Comparison of ENCODE assay signal across 7 cellular contexts in genomic region chr20:5099909-5100308, GRCh38. TPM values are rescaled to one million over a fixed set of nuclear protein-coding genes. Genes with fewer than 3 reads are reported as not detected.
DNase-seq lines count a peak whose midpoint lies in the region; ATAC-seq, FAIRE-seq and TF ChIP-seq lines count a peak whose summit lies in the region.
"Not testable (repeated sequence)": the region's sequence is repeated elsewhere in the genome, so short reads cannot be mapped to it uniquely, and the experiment has no call there.

No MANE protein-coding gene starts in this region.

- peaks cover 94% of the 10 kb centered on the region for H3K36me3 Mint-ChIP-seq in dendritic cell treated with granulocyte-macrophage colony-stimulating factor and Interleukin-4, amounts not matched to agents 40 ng/mL and 50 ng/mL, for 4 days (ENCODE audit: low read depth)
- peaks cover 56% of the 10 kb centered on the region for H3K36me3 Mint-ChIP-seq in stimulated activated memory B cell treated with anti-CD40 and anti-IgM and Interleukin-4, amounts not matched to agents 10 μg/mL and 1 μg/mL and 100 μg/mL, for 72 hours

- not testable (repeated sequence) for H3K27ac ChIP-seq in OCI-LY7 (ENCODE audit: low read depth, low read length, poor library complexity, severe bottlenecking); Panc1 (ENCODE audit: low read length); GM12878 (ENCODE audit: control insufficient read depth, insufficient read depth); HepG2 (ENCODE audit: extremely low read length, insufficient read depth, low read length)

- H3K36me3 ChIP-seq in OCI-LY7 (ENCODE audit: insufficient read depth, low read length) = peaks cover 66% of the 10 kb centered on the region
- not testable (repeated sequence) for H3K36me3 ChIP-seq in Panc1 (ENCODE audit: control insufficient read depth, insufficient read depth, low read length); GM12878 (ENCODE audit: control insufficient read depth in 2 of 2, insufficient read depth in 2 of 2, low read length in 1 of 2)
- peaks cover 17 to 77% of the 10 kb centered on the region in 2 experiments for H3K36me3 ChIP-seq in HepG2 (replicated peaks in 1 of 2; ENCODE audit: control insufficient read depth in 1 of 2, insufficient read depth in 2 of 2, low read length in 2 of 2)

- not testable (repeated sequence) for H3K4me3 ChIP-seq in OCI-LY7 (ENCODE audit: low read depth, low read length, poor library complexity, severe bottlenecking); Panc1 (ENCODE audit: low read depth in 2 of 2, low read length in 2 of 2); GM12878; HepG2 (replicated peaks in 1 of 3; ENCODE audit: insufficient read depth in 1 of 3, low read depth in 2 of 3, low read length in 3 of 3)

- peak overlapping the region; percentile 43 for H3K27ac Mint-ChIP-seq in dendritic cell treated with granulocyte-macrophage colony-stimulating factor and Interleukin-4, amounts not matched to agents 40 ng/mL and 50 ng/mL, for 4 days
- H3K27ac Mint-ChIP-seq in stimulated activated memory B cell treated with anti-CD40 and anti-IgM and Interleukin-4, amounts not matched to agents 10 μg/mL and 1 μg/mL and 100 μg/mL, for 72 hours = peak overlapping the region; percentile 8

- H3K9ac ChIP-seq in GM12878 (ENCODE audit: control insufficient read depth, insufficient read depth, low read length); HepG2 (ENCODE audit: insufficient read depth, low read depth, low read length): not testable (repeated sequence)

- WGBS in GM12878 (ENCODE audit: insufficient coverage, insufficient replicate concordance, low lambda C conversion rate, missing lambda C conversion rate) = 94% methylated on average over 3 of the region's 3 CpGs
- 92% methylated on average over 3 of the region's 3 CpGs for WGBS in HepG2 (ENCODE audit: low lambda C conversion rate)

- POLR2A ChIA-PET in OCI-LY7 (lab: Charles Lee); Panc1 (lab: Charles Lee): not testable (repeated sequence)
- POLR2A ChIA-PET in GM12878 (lab: Charles Lee) (interaction anchor here (0.9 kb wide), 1 partner anchor 145 kb away, joined by 3 read pairs; no protein-coding TSS in a partner anchor), HepG2 (lab: Yijun Ruan, JAX) (interaction anchor here (0.7 kb wide), 1 partner anchor 35 kb away, joined by 3 read pairs; no protein-coding TSS in a partner anchor)

- not testable (repeated sequence) for H3K27me3 ChIP-seq in Panc1 (ENCODE audit: control insufficient read depth, insufficient read depth, low read length); GM12878 (replicated peaks in 1 of 2; ENCODE audit: control insufficient read depth in 2 of 2, insufficient read depth in 2 of 2, low read length in 1 of 2); HepG2 (ENCODE audit: control insufficient read depth in 1 of 2, insufficient read depth in 2 of 2, low read length in 2 of 2)

- SMC1A ChIA-PET in GM12878 (lab: Charles Lee; ENCODE audit: uncharacterized antibody, unreplicated experiment) = interaction anchor here (0.8 to 6.7 kb wide), 33 partner anchors 9 to 266 kb away, joined by 3 to 79 read pairs (median 8); no protein-coding TSS in a partner anchor

- in situ Hi-C loops in Panc1 (cut with HindIII; ENCODE audit: low pct_unique_long_range_greater_than_20kb, low sequenced_read_pairs) = not testable (repeated sequence)
- in situ Hi-C loops in GM12878 (cut with MboI) = loop anchor here (5.0 kb wide), 2 partner anchors 103 to 498 kb away; no protein-coding TSS in a partner anchor
- in situ Hi-C loops in HepG2 (cut with HindIII; ENCODE audit: extremely low pct_ligation_motif_present, low pct_unique_long_range_greater_than_20kb) = loop anchor here (10.0 kb wide), 2 partner anchors 105 to 495 kb away; no protein-coding TSS in a partner anchor

- not testable (repeated sequence) for H2AFZ ChIP-seq in OCI-LY7 (ENCODE audit: low read length); GM12878 (ENCODE audit: control insufficient read depth, low read depth, low read length); HepG2 (ENCODE audit: low read length)

- RAD21 ChIA-PET in GM12878 (lab: Charles Lee; ENCODE audit: unreplicated experiment) = interaction anchor here (0.9 to 5.0 kb wide), 23 partner anchors 9 to 374 kb away, joined by 3 to 54 read pairs (median 7); partner anchors contain the start of gene CDS2

- not testable (repeated sequence) for TF ChIP-seq EP300 in GM12878 (IDR thresholded peaks at IDR 0.05; ENCODE audit: borderline replicate concordance in 1 of 2, control insufficient read depth in 1 of 2, low read depth in 2 of 2, low read length in 2 of 2); HepG2 (IDR thresholded peaks at IDR 0.05; ENCODE audit: low read depth in 2 of 2, low read length in 2 of 2); HepG2 (CRISPR knock-in tag; IDR thresholded peaks at IDR 0.05; ENCODE audit: borderline replicate concordance)

- TF ChIP-seq RAD21 in GM12878 (IDR thresholded peaks at IDR 0.05; ENCODE audit: insufficient read depth, low read depth, low read length); HepG2 (CRISPR knock-in tag; IDR thresholded peaks at IDR 0.05): not testable (repeated sequence)

- H3K4me1 Mint-ChIP-seq in dendritic cell treated with granulocyte-macrophage colony-stimulating factor and Interleukin-4, amounts not matched to agents 40 ng/mL and 50 ng/mL, for 4 days (ENCODE audit: low read depth) = peaks cover 33% of the 10 kb centered on the region
- H3K4me1 Mint-ChIP-seq in stimulated activated memory B cell treated with anti-CD40 and anti-IgM and Interleukin-4, amounts not matched to agents 10 μg/mL and 1 μg/mL and 100 μg/mL, for 72 hours = peaks cover 23% of the 10 kb centered on the region

- not testable (repeated sequence) for H3K9me2 ChIP-seq in OCI-LY7 (ENCODE audit: insufficient read depth, low read length)

- H3K4me2 ChIP-seq in OCI-LY7 (ENCODE audit: low read length); GM12878 (ENCODE audit: control insufficient read depth, insufficient read depth); HepG2 (ENCODE audit: low read depth, low read length): not testable (repeated sequence)

- intact Hi-C loops in OCI-LY7 (cut with micrococcal nuclease; ENCODE audit: unreplicated experiment) (loop anchor here (2.0 to 5.0 kb wide), 4 partner anchors 43 to 493 kb away; no protein-coding TSS in a partner anchor), Panc1 (cut with micrococcal nuclease; ENCODE audit: unreplicated experiment) (loop anchor here (5.0 kb wide), 1 partner anchor 493 kb away; no protein-coding TSS in a partner anchor), GM12878 (cut with micrococcal nuclease; ENCODE audit: unreplicated experiment) (loop anchor here (1.0 to 5.0 kb wide), 5 partner anchors 44 to 493 kb away; no protein-coding TSS in a partner anchor), HepG2 (cut with micrococcal nuclease; ENCODE audit: unreplicated experiment) (loop anchor here (1.0 to 2.0 kb wide), 4 partner anchors 44 to 493 kb away; no protein-coding TSS in a partner anchor)
- intact Hi-C loops in dendritic cell treated with granulocyte-macrophage colony-stimulating factor and Interleukin-4, amounts not matched to agents 40 ng/mL and 50 ng/mL, for 4 days (cut with micrococcal nuclease) = loop anchor here (5.0 kb wide), 2 partner anchors 98 to 143 kb away; partner anchors contain the start of gene SLC23A2

- H3K9me3 Mint-ChIP-seq in dendritic cell treated with granulocyte-macrophage colony-stimulating factor and Interleukin-4, amounts not matched to agents 40 ng/mL and 50 ng/mL, for 4 days; stimulated activated memory B cell treated with anti-CD40 and anti-IgM and Interleukin-4, amounts not matched to agents 10 μg/mL and 1 μg/mL and 100 μg/mL, for 72 hours: not testable (repeated sequence)

- not testable (repeated sequence) for TF ChIP-seq POLR2A in GM12892 (IDR thresholded peaks at IDR 0.05; ENCODE audit: low read depth, low read length); GM12878 (IDR thresholded peaks at IDR 0.05; ENCODE audit: low read depth, low read length); HepG2 (IDR thresholded peaks at IDR 0.05; ENCODE audit: insufficient read depth in 1 of 2, low read depth in 2 of 2, low read length in 2 of 2)

- CTCF ChIA-PET in OCI-LY7 (lab: Charles Lee; ENCODE audit: unreplicated experiment); Panc1 (lab: Charles Lee); HepG2 (lab: Yijun Ruan, JAX; ENCODE audit: low intra/inter-chr PET ratio, low total read pairs): not testable (repeated sequence)
- CTCF ChIA-PET in GM12878 (lab: Yijun Ruan, JAX) = interaction anchor here (0.9 to 5.4 kb wide), 41 partner anchors 8 to 494 kb away, joined by 3 to 104 read pairs (median 7); no protein-coding TSS in a partner anchor

- H3K79me2 ChIP-seq in OCI-LY7 (ENCODE audit: insufficient read depth, low read depth, low read length); GM12878 (ENCODE audit: control insufficient read depth, insufficient read depth, low read length); HepG2 (ENCODE audit: insufficient read depth, low read length): not testable (repeated sequence)

- H3K9me3 ChIP-seq in OCI-LY7 (ENCODE audit: low read length); Panc1 (ENCODE audit: control insufficient read depth, insufficient read depth, low read depth, low read length); GM12878 (replicated peaks; ENCODE audit: control insufficient read depth, insufficient read depth, low read length); HepG2 (ENCODE audit: low read length): not testable (repeated sequence)

- FAIRE-seq in GM12892 (lab: Jason Lieb, UNC) = peak; percentile 87
- FAIRE-seq in GM12878 (lab: Jason Lieb, UNC) = not testable (repeated sequence)
- FAIRE-seq in HepG2 (lab: Jason Lieb, UNC) = peak; percentile 8

- ATAC-seq in Panc1; GM12878; HepG2; stimulated activated memory B cell treated with anti-CD40 and anti-IgM and Interleukin-4, amounts not matched to agents 10 μg/mL and 1 μg/mL and 100 μg/mL, for 72 hours: not testable (repeated sequence)

- H4K20me1 ChIP-seq in OCI-LY7 (ENCODE audit: insufficient read depth, low read length); GM12878 (ENCODE audit: control insufficient read depth, insufficient read depth); HepG2 (ENCODE audit: insufficient read depth, low read length): not testable (repeated sequence)

- H3K4me1 ChIP-seq in OCI-LY7 (ENCODE audit: insufficient read depth, low read length, poor library complexity, severe bottlenecking); Panc1 (ENCODE audit: control insufficient read depth, insufficient read depth, low read length); GM12878 (ENCODE audit: control insufficient read depth, insufficient read depth, low read length); HepG2 (ENCODE audit: insufficient read depth, low read length): not testable (repeated sequence)

- BruUV-seq in OCI-LY7 (replicated peaks; lab: Mats Ljungman, UMichigan) (TSS peak; percentile 62), Panc1 (replicated peaks; lab: Mats Ljungman, UMichigan) (TSS peak; percentile 49), GM12878 (replicated peaks; lab: Mats Ljungman, UMichigan) (TSS peak; percentile 17), HepG2 (replicated peaks; lab: Mats Ljungman, UMichigan) (TSS peak; percentile 28)

- not testable (repeated sequence) for TF ChIP-seq CTCF in OCI-LY7 (conservative IDR thresholded peaks at IDR 0.05; ENCODE audit: low read length); Panc1 (IDR thresholded peaks at IDR 0.05); GM12878 (IDR thresholded peaks at IDR 0.05 in 2 of 3, conservative IDR thresholded peaks at IDR 0.05 in 1 of 3; ENCODE audit: control insufficient read depth in 2 of 3, extremely low read depth in 1 of 3, insufficient read depth in 1 of 3, low read depth in 3 of 3, low read length in 3 of 3); HepG2 (CRISPR knock-in tag; IDR thresholded peaks at IDR 0.05)

- not testable (repeated sequence) for DNase-seq in GM12892 (ENCODE audit: insufficient read length); OCI-LY7 (ENCODE audit: low spot score); Panc1 (ENCODE audit: low read depth, low spot score); GM12878 (ENCODE audit: low read depth, low spot score); HepG2 (ENCODE audit: low spot score)

- H3K27me3 Mint-ChIP-seq in dendritic cell treated with granulocyte-macrophage colony-stimulating factor and Interleukin-4, amounts not matched to agents 40 ng/mL and 50 ng/mL, for 4 days; stimulated activated memory B cell treated with anti-CD40 and anti-IgM and Interleukin-4, amounts not matched to agents 10 μg/mL and 1 μg/mL and 100 μg/mL, for 72 hours: not testable (repeated sequence)

- H3K4me3 Mint-ChIP-seq in dendritic cell treated with granulocyte-macrophage colony-stimulating factor and Interleukin-4, amounts not matched to agents 40 ng/mL and 50 ng/mL, for 4 days; stimulated activated memory B cell treated with anti-CD40 and anti-IgM and Interleukin-4, amounts not matched to agents 10 μg/mL and 1 μg/mL and 100 μg/mL, for 72 hours: not testable (repeated sequence)

RNA-seq across cellular contexts. Expression of gene TMEM230, which starts 13.0 kb away (rescaled TPM):
- 96.2 TPM for polyA plus RNA-seq in GM12892 (2012; ENCODE audit: missing spikeins)
- 114 and 138 TPM in 2 replicates for total RNA-seq in OCI-LY7 (2014; rRNA removed; shearing (Covaris generic))
- total RNA-seq in OCI-LY7 (2022) (81.1 and 90.5 TPM in 2 replicates), Panc1 (2021; ENCODE audit: unreplicated experiment) (89.3 TPM), GM12878 (2014; rRNA removed) (139 and 176 TPM in 2 replicates), GM12878 (2014; rRNA removed; fragmentation: Illumina TruSeq; extraction: Trizol) (102 and 105 TPM in 2 replicates), GM12878 (2021) (81.7 and 82.4 TPM in 2 replicates), HepG2 (2016; rRNA removed; fragmentation: Illumina TruSeq; extraction: Trizol) (158 and 192 TPM in 2 replicates)
- polyA plus RNA-seq in Panc1 (2012; ENCODE audit: insufficient read length) = 77.7 TPM
- 48.5 and 48.6 TPM in 2 replicates for total RNA-seq in GM12878 (2013; cell fraction: nucleolus; rRNA removed)
- 55.1 TPM for polyA plus RNA-seq in GM12878 (2011; ENCODE audit: low read depth)
- polyA plus RNA-seq in GM12878 (2011; rRNA removed) (131 and 151 TPM in 2 replicates), GM12878 (2014; fragmentation: Illumina TruSeq; extraction: Trizol) (129 and 150 TPM in 2 replicates), GM12878 (2014; fragmentation: Nextera tagmentation; extraction: Ambion mirVana) (10 to 100 TPM; 53.0 to 69.1 TPM), GM12878 (2014; rRNA removed) (141 and 157 TPM in 2 replicates), GM12878 (2016; fragmentation: Nextera tagmentation; extraction: Ambion mirVana) (100 to 1,000 TPM; 183 to 185 TPM), HepG2 (2011; rRNA removed) (250 and 325 TPM in 2 replicates)
- polyA plus RNA-seq in GM12878 (2011; cell fraction: cytosol; rRNA removed) = 99.3 and 105 TPM in 2 replicates
- 32.1 and 46.0 TPM in 2 replicates for polyA plus RNA-seq in GM12878 (2011; cell fraction: nucleus; rRNA removed)
- polyA plus RNA-seq in GM12878 (2012) = 72.7 and 77.3 TPM in 2 replicates
- 38.9 and 49.5 TPM in 2 replicates for polyA minus RNA-seq in GM12878 (2011; rRNA and poly(A)+ RNA removed)
- polyA minus RNA-seq in GM12878 (2011; cell fraction: cytosol; rRNA and poly(A)+ RNA removed) = 17.6 and 21.7 TPM in 2 replicates
- 10.4 and 10.6 TPM in 2 replicates for polyA minus RNA-seq in GM12878 (2011; cell fraction: nucleus; rRNA and poly(A)+ RNA removed)
- total RNA-seq in HepG2 (2016; cell fraction: cytosol; rRNA removed; fragmentation: Illumina TruSeq; extraction: Trizol; ENCODE audit: low read depth) = 122 and 175 TPM in 2 replicates
- total RNA-seq in HepG2 (2016; cell fraction: insoluble cytoplasmic fraction; rRNA removed; fragmentation: Illumina TruSeq; extraction: Trizol) = 162 and 186 TPM in 2 replicates
- 303 and 344 TPM in 2 replicates for total RNA-seq in HepG2 (2016; cell fraction: membrane; rRNA removed; fragmentation: Illumina TruSeq; extraction: Trizol)
- 81.6 and 92.8 TPM in 2 replicates for total RNA-seq in HepG2 (2016; cell fraction: nucleus; rRNA removed; fragmentation: Illumina TruSeq; extraction: Trizol)
- 211 and 253 TPM in 2 replicates for polyA plus RNA-seq in HepG2 (2011; cell fraction: cytosol; rRNA removed)
- 57.2 and 73.6 TPM in 2 replicates for polyA plus RNA-seq in HepG2 (2011; cell fraction: nucleus; rRNA removed)
- 159 and 220 TPM in 2 replicates for polyA plus RNA-seq in HepG2 (2012)
- polyA plus RNA-seq in HepG2 (2016; cell fraction: cytosol; fragmentation: Illumina TruSeq; extraction: Trizol; ENCODE audit: low read depth) = 251 and 392 TPM in 2 replicates
- polyA plus RNA-seq in HepG2 (2016; cell fraction: insoluble cytoplasmic fraction; fragmentation: Illumina TruSeq; extraction: Trizol; ENCODE audit: low read depth) = 347 and 364 TPM in 2 replicates
- polyA plus RNA-seq in HepG2 (2016; cell fraction: membrane; fragmentation: Illumina TruSeq; extraction: Trizol; ENCODE audit: low read depth) = 489 and 569 TPM in 2 replicates
- 196 and 201 TPM in 2 replicates for polyA plus RNA-seq in HepG2 (2016; cell fraction: nucleus; fragmentation: Illumina TruSeq; extraction: Trizol; ENCODE audit: insufficient read depth, low read depth)
- polyA minus RNA-seq in HepG2 (2011; rRNA and poly(A)+ RNA removed; ENCODE audit: low replicate concordance) = 35.1 and 119 TPM in 2 replicates
- 82.6 and 91.2 TPM in 2 replicates for polyA minus RNA-seq in HepG2 (2011; cell fraction: cytosol; rRNA and poly(A)+ RNA removed)
- 41.5 and 46.2 TPM in 2 replicates for polyA minus RNA-seq in HepG2 (2011; cell fraction: nucleus; rRNA and poly(A)+ RNA removed)

RNA-seq across cellular contexts. Expression of gene PCNA, which starts 19.8 kb away (rescaled TPM):
- 449 TPM for polyA plus RNA-seq in GM12892 (2012; ENCODE audit: missing spikeins)
- total RNA-seq in OCI-LY7 (2014; rRNA removed; shearing (Covaris generic)) = 499 and 567 TPM in 2 replicates
- total RNA-seq in OCI-LY7 (2022) (470 and 513 TPM in 2 replicates), Panc1 (2021; ENCODE audit: unreplicated experiment) (182 TPM), GM12878 (2014; rRNA removed) (493 and 526 TPM in 2 replicates), GM12878 (2014; rRNA removed; fragmentation: Illumina TruSeq; extraction: Trizol) (470 and 509 TPM in 2 replicates), GM12878 (2021) (389 and 402 TPM in 2 replicates), HepG2 (2016; rRNA removed; fragmentation: Illumina TruSeq; extraction: Trizol) (655 and 1,008 TPM in 2 replicates)
- polyA plus RNA-seq in Panc1 (2012; ENCODE audit: insufficient read length) = 106 TPM
- 68.2 and 72.6 TPM in 2 replicates for total RNA-seq in GM12878 (2013; cell fraction: nucleolus; rRNA removed)
- 175 TPM for polyA plus RNA-seq in GM12878 (2011; ENCODE audit: low read depth)
- polyA plus RNA-seq in GM12878 (2011; rRNA removed) (565 and 738 TPM in 2 replicates), GM12878 (2014; fragmentation: Illumina TruSeq; extraction: Trizol) (459 and 487 TPM in 2 replicates), GM12878 (2014; fragmentation: Nextera tagmentation; extraction: Ambion mirVana) (100 to 1,000 TPM; 651 to 694 TPM), GM12878 (2014; rRNA removed) (464 and 516 TPM in 2 replicates), GM12878 (2016; fragmentation: Nextera tagmentation; extraction: Ambion mirVana) (100 to 1,000 TPM; 568 to 618 TPM), HepG2 (2011; rRNA removed) (174 and 229 TPM in 2 replicates)
- 683 and 744 TPM in 2 replicates for polyA plus RNA-seq in GM12878 (2011; cell fraction: cytosol; rRNA removed)
- 317 and 447 TPM in 2 replicates for polyA plus RNA-seq in GM12878 (2011; cell fraction: nucleus; rRNA removed)
- 215 and 236 TPM in 2 replicates for polyA plus RNA-seq in GM12878 (2012)
- 328 and 409 TPM in 2 replicates for polyA minus RNA-seq in GM12878 (2011; rRNA and poly(A)+ RNA removed)
- polyA minus RNA-seq in GM12878 (2011; cell fraction: cytosol; rRNA and poly(A)+ RNA removed) = 236 and 284 TPM in 2 replicates
- polyA minus RNA-seq in GM12878 (2011; cell fraction: nucleus; rRNA and poly(A)+ RNA removed) = 83.2 and 141 TPM in 2 replicates
- 98.8 and 107 TPM in 2 replicates for total RNA-seq in HepG2 (2016; cell fraction: cytosol; rRNA removed; fragmentation: Illumina TruSeq; extraction: Trizol; ENCODE audit: low read depth)
- 668 and 1,045 TPM in 2 replicates for total RNA-seq in HepG2 (2016; cell fraction: insoluble cytoplasmic fraction; rRNA removed; fragmentation: Illumina TruSeq; extraction: Trizol)
- 125 and 133 TPM in 2 replicates for total RNA-seq in HepG2 (2016; cell fraction: membrane; rRNA removed; fragmentation: Illumina TruSeq; extraction: Trizol)
- 265 and 280 TPM in 2 replicates for total RNA-seq in HepG2 (2016; cell fraction: nucleus; rRNA removed; fragmentation: Illumina TruSeq; extraction: Trizol)
- 262 and 317 TPM in 2 replicates for polyA plus RNA-seq in HepG2 (2011; cell fraction: cytosol; rRNA removed)
- polyA plus RNA-seq in HepG2 (2011; cell fraction: nucleus; rRNA removed) = 129 and 154 TPM in 2 replicates
- 119 and 185 TPM in 2 replicates for polyA plus RNA-seq in HepG2 (2012)
- 44.9 and 46.3 TPM in 2 replicates for polyA plus RNA-seq in HepG2 (2016; cell fraction: cytosol; fragmentation: Illumina TruSeq; extraction: Trizol; ENCODE audit: low read depth)
- 1,031 and 1,115 TPM in 2 replicates for polyA plus RNA-seq in HepG2 (2016; cell fraction: insoluble cytoplasmic fraction; fragmentation: Illumina TruSeq; extraction: Trizol; ENCODE audit: low read depth)
- polyA plus RNA-seq in HepG2 (2016; cell fraction: membrane; fragmentation: Illumina TruSeq; extraction: Trizol; ENCODE audit: low read depth) = 59.3 and 65.9 TPM in 2 replicates
- polyA plus RNA-seq in HepG2 (2016; cell fraction: nucleus; fragmentation: Illumina TruSeq; extraction: Trizol; ENCODE audit: insufficient read depth, low read depth) = 404 and 418 TPM in 2 replicates
- polyA minus RNA-seq in HepG2 (2011; rRNA and poly(A)+ RNA removed; ENCODE audit: low replicate concordance) = 287 and 339 TPM in 2 replicates
- polyA minus RNA-seq in HepG2 (2011; cell fraction: cytosol; rRNA and poly(A)+ RNA removed) = 119 and 149 TPM in 2 replicates
- 61.0 and 63.3 TPM in 2 replicates for polyA minus RNA-seq in HepG2 (2011; cell fraction: nucleus; rRNA and poly(A)+ RNA removed)

RNA-seq across cellular contexts. Expression of gene CDS2, which starts 26.9 kb away (rescaled TPM):
- 17.6 TPM for polyA plus RNA-seq in GM12892 (2012; ENCODE audit: missing spikeins)
- 16.5 and 16.6 TPM in 2 replicates for total RNA-seq in OCI-LY7 (2014; rRNA removed; shearing (Covaris generic))
- total RNA-seq in OCI-LY7 (2022) (42.8 and 46.1 TPM in 2 replicates), Panc1 (2021; ENCODE audit: unreplicated experiment) (54.0 TPM), GM12878 (2014; rRNA removed) (16.5 and 19.6 TPM in 2 replicates), GM12878 (2014; rRNA removed; fragmentation: Illumina TruSeq; extraction: Trizol) (19.3 and 19.8 TPM in 2 replicates), GM12878 (2021) (41.1 and 41.4 TPM in 2 replicates), HepG2 (2016; rRNA removed; fragmentation: Illumina TruSeq; extraction: Trizol) (69.6 and 81.3 TPM in 2 replicates)
- polyA plus RNA-seq in Panc1 (2012; ENCODE audit: insufficient read length) = 29.1 TPM
- total RNA-seq in GM12878 (2013; cell fraction: nucleolus; rRNA removed) = 65.8 and 72.7 TPM in 2 replicates
- 8.5 TPM for polyA plus RNA-seq in GM12878 (2011; ENCODE audit: low read depth)
- polyA plus RNA-seq in GM12878 (2011; rRNA removed) (89.4 and 94.7 TPM in 2 replicates), GM12878 (2014; fragmentation: Illumina TruSeq; extraction: Trizol) (26.4 and 29.3 TPM in 2 replicates), GM12878 (2014; fragmentation: Nextera tagmentation; extraction: Ambion mirVana) (10 to 100 TPM; 11.5 to 15.4 TPM), GM12878 (2014; rRNA removed) (13.5 and 17.8 TPM in 2 replicates), GM12878 (2016; fragmentation: Nextera tagmentation; extraction: Ambion mirVana) (10 to 100 TPM; 59.5 to 59.8 TPM), HepG2 (2011; rRNA removed) (143 and 153 TPM in 2 replicates)
- polyA plus RNA-seq in GM12878 (2011; cell fraction: cytosol; rRNA removed) = 34.4 and 52.3 TPM in 2 replicates
- polyA plus RNA-seq in GM12878 (2011; cell fraction: nucleus; rRNA removed) = 38.5 and 57.8 TPM in 2 replicates
- polyA plus RNA-seq in GM12878 (2012) = 9.9 and 13.1 TPM in 2 replicates
- polyA minus RNA-seq in GM12878 (2011; rRNA and poly(A)+ RNA removed) = 64.4 and 105 TPM in 2 replicates
- 9.4 and 16.5 TPM in 2 replicates for polyA minus RNA-seq in GM12878 (2011; cell fraction: cytosol; rRNA and poly(A)+ RNA removed)
- 15.5 and 20.8 TPM in 2 replicates for polyA minus RNA-seq in GM12878 (2011; cell fraction: nucleus; rRNA and poly(A)+ RNA removed)
- total RNA-seq in HepG2 (2016; cell fraction: cytosol; rRNA removed; fragmentation: Illumina TruSeq; extraction: Trizol; ENCODE audit: low read depth) = 29.8 and 34.6 TPM in 2 replicates
- 67.6 and 76.1 TPM in 2 replicates for total RNA-seq in HepG2 (2016; cell fraction: insoluble cytoplasmic fraction; rRNA removed; fragmentation: Illumina TruSeq; extraction: Trizol)
- 75.4 and 77.9 TPM in 2 replicates for total RNA-seq in HepG2 (2016; cell fraction: membrane; rRNA removed; fragmentation: Illumina TruSeq; extraction: Trizol)
- total RNA-seq in HepG2 (2016; cell fraction: nucleus; rRNA removed; fragmentation: Illumina TruSeq; extraction: Trizol) = 56.4 and 64.9 TPM in 2 replicates
- 73.9 and 132 TPM in 2 replicates for polyA plus RNA-seq in HepG2 (2011; cell fraction: cytosol; rRNA removed)
- 85.0 and 104 TPM in 2 replicates for polyA plus RNA-seq in HepG2 (2011; cell fraction: nucleus; rRNA removed)
- 48.6 and 65.3 TPM in 2 replicates for polyA plus RNA-seq in HepG2 (2012)
- 29.3 and 38.2 TPM in 2 replicates for polyA plus RNA-seq in HepG2 (2016; cell fraction: cytosol; fragmentation: Illumina TruSeq; extraction: Trizol; ENCODE audit: low read depth)
- polyA plus RNA-seq in HepG2 (2016; cell fraction: insoluble cytoplasmic fraction; fragmentation: Illumina TruSeq; extraction: Trizol; ENCODE audit: low read depth) = 50.6 and 50.7 TPM in 2 replicates
- 47.8 and 51.2 TPM in 2 replicates for polyA plus RNA-seq in HepG2 (2016; cell fraction: membrane; fragmentation: Illumina TruSeq; extraction: Trizol; ENCODE audit: low read depth)
- polyA plus RNA-seq in HepG2 (2016; cell fraction: nucleus; fragmentation: Illumina TruSeq; extraction: Trizol; ENCODE audit: insufficient read depth, low read depth) = 75.6 and 80.4 TPM in 2 replicates
- 57.4 and 273 TPM in 2 replicates for polyA minus RNA-seq in HepG2 (2011; rRNA and poly(A)+ RNA removed; ENCODE audit: low replicate concordance)
- polyA minus RNA-seq in HepG2 (2011; cell fraction: cytosol; rRNA and poly(A)+ RNA removed) = 55.2 and 56.1 TPM in 2 replicates
- 65.8 and 78.7 TPM in 2 replicates for polyA minus RNA-seq in HepG2 (2011; cell fraction: nucleus; rRNA and poly(A)+ RNA removed)
